1 cellular context compared by ENCODE assay signal in genomic region chr19:1836458-1837221, GRCh38.
TF ChIP-seq lines count a peak whose summit lies in the region.

No MANE protein-coding gene starts in this region.

TF ChIP-seq in K562, 482 proteins besides CTCF, POLR2A, EP300 and RAD21 (continued from another document):
- TF ChIP-seq ZNF592 (IDR thresholded peaks at IDR 0.05) (0 out of 2 replicates have a peak, but pooled peaks have one; percentile 30), CREB3L1 (IDR thresholded peaks at IDR 0.05; ENCODE audit: borderline replicate concordance, low read depth) (no peak; the same call in 1 of the 2 replicates), ZNF778 (CRISPR knock-in tag; IDR thresholded peaks at IDR 0.05) (no peak), CC2D1A (IDR thresholded peaks at IDR 0.05) (peak; percentile 30; the same call in 1 of the 2 replicates), PTBP1 (IDR thresholded peaks at IDR 0.05; ENCODE audit: low read depth, low read length) (0 out of 2 replicates have a peak, but pooled peaks have one; percentile 52), NCOR1 (IDR thresholded peaks at IDR 0.05) (peak; percentile 95), CREB1 (IDR thresholded peaks at IDR 0.05) (peak; percentile 42; the same call in 1 of the 2 replicates), CREB1 (CRISPR knock-in tag; IDR thresholded peaks at IDR 0.05) (no peak), ADNP (tag; IDR thresholded peaks at IDR 0.05) (peak; percentile 96), PHB2 (IDR thresholded peaks at IDR 0.05; ENCODE audit: low read depth) (peak; percentile 78), MYC (IDR thresholded peaks at IDR 0.05; ENCODE audit: low read depth, low read length) (peak; percentile 36; the same call in 1 of the 2 replicates), MYC (CRISPR knock-in tag; IDR thresholded peaks at IDR 0.05; ENCODE audit: borderline replicate concordance, low read depth) (no peak), PRDM10 (IDR thresholded peaks at IDR 0.05; ENCODE audit: partially characterized antibody) (peak; percentile 98), EP400 (IDR thresholded peaks at IDR 0.05) (peak; percentile 58; the same call in 1 of the 2 replicates), SP2 (IDR thresholded peaks at IDR 0.05; ENCODE audit: extremely low read depth, low read depth, low read length, poor library complexity, severe bottlenecking) (no peak), ZNF398 (CRISPR knock-in tag; IDR thresholded peaks at IDR 0.05) (no peak), ZKSCAN8 (CRISPR knock-in tag; IDR thresholded peaks at IDR 0.05) (0 out of 2 replicates have a peak, but pooled peaks have one; percentile 23), ZNF639 (CRISPR knock-in tag; conservative IDR thresholded peaks at IDR 0.05 in 1 of 2, IDR thresholded peaks at IDR 0.05 in 1 of 2) (peak in 1 of 2 experiments; percentile 86; a peak in 2 of 4 replicates), TCF7 (IDR thresholded peaks at IDR 0.05; ENCODE audit: borderline replicate concordance) (peak; percentile 95), SRF (CRISPR knock-in tag; IDR thresholded peaks at IDR 0.05) (peak in 1 of 2 experiments; percentile 53; a peak in 1 of 4 replicates), MECOM (CRISPR knock-in tag; IDR thresholded peaks at IDR 0.05) (no peak), RNF2 (IDR thresholded peaks at IDR 0.05) (peak; percentile 84), ZMIZ1 (IDR thresholded peaks at IDR 0.05; ENCODE audit: low read depth in 2 of 2, low read length in 2 of 2) (peak in 1 of 2 experiments; percentile 75; a peak in 1 of 4 replicates), HDAC1 (IDR thresholded peaks at IDR 0.05) (peak in 1 of 2 experiments; percentile 56; a peak in 1 of 4 replicates)
